In the genomic region with DNA sequence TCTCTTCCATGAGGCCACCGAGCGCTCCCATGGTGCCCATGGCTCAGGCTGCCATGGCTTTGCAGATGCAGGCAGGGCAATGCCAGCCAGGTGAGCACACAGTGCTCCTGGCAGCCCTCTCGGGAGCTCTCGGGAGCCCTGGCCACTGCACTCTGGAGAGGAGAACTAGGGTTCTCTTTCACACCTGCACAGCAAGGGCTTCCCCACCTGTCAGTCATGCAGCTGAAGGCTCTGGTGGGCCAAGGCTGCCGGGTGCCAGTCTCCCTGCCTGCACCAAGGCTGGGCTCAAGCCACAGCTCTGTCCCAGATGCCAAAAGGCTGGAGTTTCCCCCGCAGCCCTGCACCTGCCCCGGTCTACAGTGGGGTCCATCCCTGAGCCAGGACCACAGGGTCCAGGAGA, we compare ENCODE assay signal across 20 cellular contexts. TPM values are rescaled to one million over a fixed set of nuclear protein-coding genes. Genes with fewer than 3 reads are reported as not detected.
DNase-seq lines count a peak whose midpoint lies in the region; ATAC-seq, FAIRE-seq and TF ChIP-seq lines count a peak whose summit lies in the region.
"Had no signal": no experiment of that assay in that cellular context is flagged by ENCODE, and none has a peak within 500 bp of the region (broad histone marks: within the 10 kb centered on the region; RNA-seq: fewer than 3 reads in every experiment).

No MANE protein-coding gene starts in this region.

- no peak for TF ChIP-seq EP300 in H1 (IDR thresholded peaks at IDR 0.05; ENCODE audit: borderline replicate concordance in 1 of 2, low read depth in 2 of 2, low read length in 2 of 2)

- H2BK15ac ChIP-seq in H1 (ENCODE audit: low read length) (no peak overlapping the region), neuronal stem cell (ENCODE audit: low read length) (no peak overlapping the region)

- no peaks in the 10 kb centered on the region for H3K23me2 ChIP-seq in H1 (ENCODE audit: low read depth, low read length)

- H4K8ac ChIP-seq in H1 (ENCODE audit: extremely low read depth, insufficient read depth, low read length) = peak overlapping the region; percentile 68; the same call in 1 of the 2 replicates
- no peak overlapping the region for H4K8ac ChIP-seq in neuronal stem cell (ENCODE audit: low read depth, low read length)

- no peaks in the 10 kb centered on the region; a peak in 1 of 4 replicates for H3K79me2 ChIP-seq in H1 (ENCODE audit: control insufficient read depth in 1 of 2, insufficient read depth in 2 of 2, low read length in 2 of 2)

- H3K4me3 ChIP-seq in H1 (ENCODE audit: extremely low read depth in 1 of 4, insufficient read depth in 2 of 4, low read depth in 3 of 4, low read length in 4 of 4) (no peak overlapping the region), neuronal stem cell (ENCODE audit: low read length in 2 of 2) (no peak overlapping the region)
- H3K4me3 ChIP-seq: GM23338 had no signal

- ATAC-seq in stimulated activated naive CD8-positive, alpha-beta T cell treated with anti-CD3 and anti-CD28 coated beads, Interleukin-15, Interleukin-2, amounts not matched to agents 100 U/mL and 50 U/mL, for 24 hours = peak; percentile 31
- no peak for ATAC-seq in stimulated activated naive CD8-positive, alpha-beta T cell treated with anti-CD3 and anti-CD28 coated beads, Interleukin-15, amount 100 ng/mL, for 72 hours
- no peak for ATAC-seq in activated T-cell treated with anti-CD3 and anti-CD28 coated beads, Interleukin-2, amount 50 U/mL, for 4 hours
- ATAC-seq: HepG2 had no signal

- no peak for FAIRE-seq in H1 (lab: Jason Lieb, UNC)
- FAIRE-seq: A204.1, GM12892, HepG2, HTR-8/SVneo had no signal

- H2BK5ac ChIP-seq in H1 (ENCODE audit: low read depth, low read length) = 0 out of 2 replicates have a peak overlapping the region, but pooled peaks have one; percentile 52
- H2BK5ac ChIP-seq in neuronal stem cell (ENCODE audit: low read length) = no peak overlapping the region

- no peak for TF ChIP-seq CTCF in H1 (IDR thresholded peaks at IDR 0.05; ENCODE audit: control extremely low read depth in 1 of 3, insufficient read depth in 1 of 3, low read depth in 1 of 3, low read length in 3 of 3)

- no peaks in the 10 kb centered on the region for H3K9me3 Mint-ChIP-seq in stimulated activated naive CD8-positive, alpha-beta T cell treated with anti-CD3 and anti-CD28 coated beads, Interleukin-15, amount 100 ng/mL, for 72 hours
- no peaks in the 10 kb centered on the region for H3K9me3 Mint-ChIP-seq in activated T-cell treated with anti-CD3 and anti-CD28 coated beads, Interleukin-2, amount 50 U/mL, for 4 hours
- H3K9me3 Mint-ChIP-seq: CD4-positive, alpha-beta T cell; HFFc6 had no signal

- H3K36me3 ChIP-seq in H1 (ENCODE audit: control insufficient read depth in 2 of 4, insufficient read depth in 4 of 4, low read length in 3 of 4) = peaks cover 0 to 10% (median 3%) of the 10 kb centered on the region in 4 experiments; a peak in 1 of 8 replicates
- peaks cover 14 to 51% of the 10 kb centered on the region in 2 donors for H3K36me3 ChIP-seq in neuronal stem cell (replicated peaks in 1 of 2; ENCODE audit: control insufficient read depth in 2 of 2, insufficient read depth in 2 of 2, low read length in 2 of 2)

- H3K27ac Mint-ChIP-seq in stimulated activated naive CD8-positive, alpha-beta T cell treated with anti-CD3 and anti-CD28 coated beads, Interleukin-15, amount 100 ng/mL, for 72 hours = no peak overlapping the region
- H3K27ac Mint-ChIP-seq: B cell; CD4-positive, alpha-beta T cell; GM23338; HFFc6 had no signal

- H2BK20ac ChIP-seq in H1 (ENCODE audit: low read length) = no peak overlapping the region

- no peak overlapping the region for H4K5ac ChIP-seq in H1 (ENCODE audit: insufficient read length, low read depth, low read length)

- H4K91ac ChIP-seq in H1 (replicated peaks; ENCODE audit: insufficient read length, low read length) (no peak overlapping the region), neuronal stem cell (ENCODE audit: low read depth, low read length, poor library complexity) (no peak overlapping the region)

- H3K4me1 Mint-ChIP-seq in stimulated activated naive CD8-positive, alpha-beta T cell treated with anti-CD3 and anti-CD28 coated beads, Interleukin-15, amount 100 ng/mL, for 72 hours = no peaks in the 10 kb centered on the region
- H3K4me1 Mint-ChIP-seq in activated T-cell treated with anti-CD3 and anti-CD28 coated beads, Interleukin-2, amount 50 U/mL, for 4 hours (ENCODE audit: low read depth) = no peaks in the 10 kb centered on the region

- TF ChIP-seq POLR2A in H1 (IDR thresholded peaks at IDR 0.05; ENCODE audit: control extremely low read depth in 1 of 2, low read depth in 2 of 2, low read length in 2 of 2) = no peak

- H3K4me1 ChIP-seq in H1 (replicated peaks in 1 of 4; ENCODE audit: control insufficient read depth in 3 of 4, insufficient read depth in 4 of 4, low read length in 3 of 4) (peaks cover 0 to 9% (median 3%) of the 10 kb centered on the region in 4 experiments; a peak in 6 of 7 replicates), neuronal stem cell (ENCODE audit: control insufficient read depth in 2 of 2, insufficient read depth in 1 of 2, low read depth in 1 of 2, low read length in 2 of 2) (peaks cover 4 to 14% of the 10 kb centered on the region in 2 donors)

- H3K18ac ChIP-seq in H1 (ENCODE audit: extremely low read depth, low read length) = no peak overlapping the region
- peak overlapping the region; percentile 38 for H3K18ac ChIP-seq in neuronal stem cell (ENCODE audit: low read length)

- no peaks in the 10 kb centered on the region for H3K9me3 ChIP-seq in H1 (ENCODE audit: insufficient read depth in 2 of 2, low read depth in 1 of 2, low read length in 1 of 2)
- peaks cover 0 to 1% of the 10 kb centered on the region in 2 donors for H3K9me3 ChIP-seq in neuronal stem cell (replicated peaks in 1 of 2; ENCODE audit: control insufficient read depth in 2 of 2, insufficient read depth in 1 of 2, low read depth in 1 of 2, low read length in 2 of 2)

- no peak overlapping the region for H2BK120ac ChIP-seq in H1 (replicated peaks; ENCODE audit: low read depth, low read length)
- H2BK120ac ChIP-seq in neuronal stem cell (ENCODE audit: low read depth, low read length) = peak overlapping the region; percentile 47

- no peak overlapping the region for H2AK5ac ChIP-seq in H1 (ENCODE audit: low read depth, low read length)
- no peak overlapping the region for H2AK5ac ChIP-seq in neuronal stem cell (ENCODE audit: low read depth, low read length)

- no peak overlapping the region for H2AFZ ChIP-seq in H1 (ENCODE audit: low read length)
- H2AFZ ChIP-seq in neuronal stem cell (ENCODE audit: low read length) = no peak overlapping the region
- H2AFZ ChIP-seq: GM23338 had no signal

- no peak for DNase-seq in stimulated activated naive CD8-positive, alpha-beta T cell treated with anti-CD3 and anti-CD28 coated beads, Interleukin-15, Interleukin-2, amounts not matched to agents 100 U/mL and 50 U/mL, for 24 hours
- no peak for DNase-seq in stimulated activated naive CD8-positive, alpha-beta T cell treated with anti-CD3 and anti-CD28 coated beads, Interleukin-15, amount 100 ng/mL, for 72 hours
- DNase-seq in H1 (ENCODE audit: low read depth in 1 of 2, low spot score in 2 of 2) (no peak), neuronal stem cell (ENCODE audit: low spot score) (no peak), nucleus accumbens (lab: John Stamatoyannopoulos, UW) (no peak)
- DNase-seq in activated T-cell treated with anti-CD3 and anti-CD28 coated beads, Interleukin-2, amount 50 U/mL, for 4 hours = no peak
- no peak for DNase-seq in stimulated activated CD8-positive, alpha-beta memory T cell treated with anti-CD3 and anti-CD28 coated beads, Interleukin-4, amount 100 ng/mL, for 48 hours
- DNase-seq: Calu3; CD4-positive, alpha-beta T cell; DMS153; DMS79 treated with DMSO at 0.1 percent for 48 hours; GDM1; HCEC 1CT; HFFc6 had no signal

- no peaks in the 10 kb centered on the region for H3K27me3 Mint-ChIP-seq in stimulated activated naive CD8-positive, alpha-beta T cell treated with anti-CD3 and anti-CD28 coated beads, Interleukin-15, amount 100 ng/mL, for 72 hours
- no peaks in the 10 kb centered on the region for H3K27me3 Mint-ChIP-seq in activated T-cell treated with anti-CD3 and anti-CD28 coated beads, Interleukin-2, amount 50 U/mL, for 4 hours (ENCODE audit: low read depth)
- H3K27me3 Mint-ChIP-seq: B cell; CD4-positive, alpha-beta T cell had no signal

- H3K4ac ChIP-seq in H1 (replicated peaks; ENCODE audit: insufficient read length, low read depth, low read length) (no peak overlapping the region), neuronal stem cell (ENCODE audit: low read length) (no peak overlapping the region)

- no peak overlapping the region for H3K4me3 Mint-ChIP-seq in stimulated activated naive CD8-positive, alpha-beta T cell treated with anti-CD3 and anti-CD28 coated beads, Interleukin-15, amount 100 ng/mL, for 72 hours
- H3K4me3 Mint-ChIP-seq in activated T-cell treated with anti-CD3 and anti-CD28 coated beads, Interleukin-2, amount 50 U/mL, for 4 hours = no peak overlapping the region
- H3K4me3 Mint-ChIP-seq: B cell; CD4-positive, alpha-beta T cell; GM23338; HFFc6 had no signal

- H3K36me3 Mint-ChIP-seq in activated T-cell treated with anti-CD3 and anti-CD28 coated beads, Interleukin-2, amount 50 U/mL, for 4 hours (ENCODE audit: insufficient read depth) = peaks cover 8% of the 10 kb centered on the region

- POLR2A ChIA-PET in H1 (lab: Charles Lee; ENCODE audit: partially characterized antibody) = interaction anchor here (1.1 to 1.7 kb wide), 4 partner anchors 23 to 81 kb away, joined by 4 to 7 read pairs (median 6); a partner anchor contains a TSS

- 94% methylated on average over 7 of the region's 7 CpGs; no CpG with 5 or more reads in 1 of the 2 experiments for WGBS in H1 (ENCODE audit: extremely low coverage in 1 of 2, insufficient coverage in 1 of 2, insufficient read length in 1 of 2, insufficient replicate concordance in 2 of 2, low coverage in 1 of 2, low lambda C conversion rate in 2 of 2, missing lambda C conversion rate in 1 of 2), 2 experiments
- WGBS in neuronal stem cell (ENCODE audit: extremely low coverage in 2 of 2, insufficient read length in 2 of 2, insufficient replicate concordance in 1 of 2), 2 donors = no CpG with 5 or more reads among the region's 7 CpGs

- no peaks in the 10 kb centered on the region for H3K27me3 ChIP-seq in H1 (replicated peaks in 1 of 4; ENCODE audit: control insufficient read depth in 3 of 4, extremely low read depth in 1 of 4, insufficient read depth in 3 of 4, low read length in 3 of 4)
- no peaks in the 10 kb centered on the region for H3K27me3 ChIP-seq in neuronal stem cell (ENCODE audit: control insufficient read depth in 3 of 3, insufficient read depth in 3 of 3, low read depth in 1 of 3, low read length in 3 of 3)

- no peak overlapping the region for H3K23ac ChIP-seq in H1 (ENCODE audit: insufficient read length)
- peak overlapping the region; percentile 31 for H3K23ac ChIP-seq in neuronal stem cell (ENCODE audit: low read depth, low read length, poor library complexity)

- CTCF ChIA-PET in H1 (lab: Charles Lee; ENCODE audit: partially characterized antibody) = interaction anchor here (0.8 to 1.6 kb wide), 6 partner anchors 11 to 43 kb away, joined by 3 to 9 read pairs (median 4); no protein-coding TSS in a partner anchor

- H3K56ac ChIP-seq in H1 (replicated peaks; ENCODE audit: insufficient read length, low read depth, low read length) = no peak overlapping the region

- H3K9ac ChIP-seq in H1 (replicated peaks in 1 of 4; ENCODE audit: extremely low read depth in 1 of 4, low read depth in 3 of 4, low read length in 3 of 4) (no peak overlapping the region), neuronal stem cell (ENCODE audit: low read depth, low read length, poor library complexity) (no peak overlapping the region)

- H3K79me1 ChIP-seq in H1 (ENCODE audit: low read depth, low read length) (no peaks in the 10 kb centered on the region; the same call in 1 of the 2 replicates), neuronal stem cell (ENCODE audit: low read depth, low read length) (peaks cover 10% of the 10 kb centered on the region)

- H2BK12ac ChIP-seq in H1 (ENCODE audit: low read depth, low read length) (no peak overlapping the region), neuronal stem cell (ENCODE audit: low read length) (no peak overlapping the region)

- H3K14ac ChIP-seq in H1 (ENCODE audit: insufficient read length) (no peak overlapping the region), neuronal stem cell (ENCODE audit: low read length) (no peak overlapping the region)

- no peak for TF ChIP-seq RAD21 in H1 (IDR thresholded peaks at IDR 0.05 in 1 of 2, conservative IDR thresholded peaks at IDR 0.05 in 1 of 2; ENCODE audit: low read depth in 2 of 2, low read length in 2 of 2)

- H3K27ac ChIP-seq in H1 (ENCODE audit: low read depth, low read length) (no peak overlapping the region), neuronal stem cell (replicated peaks; ENCODE audit: low read length) (no peak overlapping the region)

- peaks cover 1 to 2% of the 10 kb centered on the region in 2 experiments for H4K20me1 ChIP-seq in H1 (replicated peaks in 1 of 2; ENCODE audit: control insufficient read depth in 1 of 2, insufficient read depth in 2 of 2, low read length in 2 of 2)

- H3K4me2 ChIP-seq in H1 (ENCODE audit: insufficient read depth in 1 of 2, low read depth in 2 of 2, low read length in 2 of 2) = no peak overlapping the region
- no peak overlapping the region for H3K4me2 ChIP-seq in neuronal stem cell (ENCODE audit: insufficient read depth, low read length, poor library complexity, severe bottlenecking)
- H3K4me2 ChIP-seq: GM23338 had no signal

RNA-seq across cellular contexts. Expression of a gene that starts 32.6 kb away (rescaled TPM):
- 76.1 and 85.2 TPM in 2 replicates for total RNA-seq in H1 (2021; fragmentation: NEBNext Ultra II Directional; extraction: Animal tissue kit (Norgen Biotek cat#: 25700))
- polyA plus RNA-seq in H1 (2011; rRNA removed) = 89.5 and 101 TPM in 2 replicates
- 97.8 TPM for polyA plus RNA-seq in H1 (2011; cell fraction: cytosol; rRNA removed)
- polyA plus RNA-seq in H1 (2011; cell fraction: nucleus; rRNA removed) = 69.8 TPM
- 103 to 158 TPM (median 150 TPM) in 4 replicates for polyA plus RNA-seq in H1 (2012, experiment 1 of 2)
- 122 TPM for polyA plus RNA-seq in H1 (2012, experiment 2 of 2)
- polyA plus RNA-seq in H1 (2013, experiment 1 of 2) = 52.9 TPM
- polyA plus RNA-seq in H1 (2013, experiment 2 of 2) = 59.3 TPM
- 29.5 and 36.6 TPM in 2 replicates for polyA minus RNA-seq in H1 (2011; rRNA and poly(A)+ RNA removed)
- 29.8 TPM for polyA minus RNA-seq in H1 (2011; cell fraction: cytosol; rRNA and poly(A)+ RNA removed)
- 20.8 TPM for polyA minus RNA-seq in H1 (2011; cell fraction: nucleus; rRNA and poly(A)+ RNA removed)
- 46.7 TPM for polyA plus RNA-seq in neuronal stem cell (2013, experiment 1 of 2)
- polyA plus RNA-seq in neuronal stem cell (2013, experiment 2 of 2) = 46.4 TPM
- 100 to 1,000 TPM in 1 of 3 donors, 10 to 100 TPM in 2; 83.7 to 105 (median 96.8) TPM for total RNA-seq in activated T-cell treated with anti-CD3 and anti-CD28 coated beads, Interleukin-2, amount 50 U/mL, for 4 hours

RNA-seq across cellular contexts. Expression of a gene that starts 32.7 kb away (rescaled TPM):
- total RNA-seq in H1 (2021; fragmentation: NEBNext Ultra II Directional; extraction: Animal tissue kit (Norgen Biotek cat#: 25700)) = 38.6 and 38.7 TPM in 2 replicates
- polyA plus RNA-seq in H1 (2011; rRNA removed) = 17.2 and 19.0 TPM in 2 replicates
- 26.2 TPM for polyA plus RNA-seq in H1 (2011; cell fraction: cytosol; rRNA removed)
- 20.0 TPM for polyA plus RNA-seq in H1 (2011; cell fraction: nucleus; rRNA removed)
- polyA plus RNA-seq in H1 (2012, experiment 1 of 2) = 36.9 to 43.2 TPM (median 37.8 TPM) in 4 replicates
- 19.2 TPM for polyA plus RNA-seq in H1 (2012, experiment 2 of 2)
- polyA plus RNA-seq in H1 (2013, experiment 1 of 2) = 28.5 TPM
- polyA plus RNA-seq in H1 (2013, experiment 2 of 2) = 29.2 TPM
- 26.9 and 29.8 TPM in 2 replicates for polyA minus RNA-seq in H1 (2011; rRNA and poly(A)+ RNA removed)
- 13.9 TPM for polyA minus RNA-seq in H1 (2011; cell fraction: cytosol; rRNA and poly(A)+ RNA removed)
- polyA minus RNA-seq in H1 (2011; cell fraction: nucleus; rRNA and poly(A)+ RNA removed) = 13.0 TPM
- polyA plus RNA-seq in neuronal stem cell (2013, experiment 1 of 2) = 21.4 TPM
- polyA plus RNA-seq in neuronal stem cell (2013, experiment 2 of 2) = 21.4 TPM
- 10 to 100 TPM; 49.9 to 56.5 (median 51.2) TPM for total RNA-seq in activated T-cell treated with anti-CD3 and anti-CD28 coated beads, Interleukin-2, amount 50 U/mL, for 4 hours

RNA-seq across cellular contexts. Expression of a gene that starts 39.6 kb away (rescaled TPM):
- 46.2 and 49.5 TPM in 2 replicates for total RNA-seq in H1 (2021; fragmentation: NEBNext Ultra II Directional; extraction: Animal tissue kit (Norgen Biotek cat#: 25700))
- 69.2 and 70.8 TPM in 2 replicates for polyA plus RNA-seq in H1 (2011; rRNA removed)
- polyA plus RNA-seq in H1 (2011; cell fraction: cytosol; rRNA removed) = 43.8 TPM
- polyA plus RNA-seq in H1 (2011; cell fraction: nucleus; rRNA removed) = 87.4 TPM
- polyA plus RNA-seq in H1 (2012, experiment 1 of 2) = 24.9 to 55.7 TPM (median 48.9 TPM) in 4 replicates
- polyA plus RNA-seq in H1 (2012, experiment 2 of 2) = 15.1 TPM
- 13.0 TPM for polyA plus RNA-seq in H1 (2013, experiment 1 of 2)
- polyA plus RNA-seq in H1 (2013, experiment 2 of 2) = 12.5 TPM
- 76.9 and 104 TPM in 2 replicates for polyA minus RNA-seq in H1 (2011; rRNA and poly(A)+ RNA removed)
- polyA minus RNA-seq in H1 (2011; cell fraction: cytosol; rRNA and poly(A)+ RNA removed) = 27.6 TPM
- 30.4 TPM for polyA minus RNA-seq in H1 (2011; cell fraction: nucleus; rRNA and poly(A)+ RNA removed)
- 10.4 TPM for polyA plus RNA-seq in neuronal stem cell (2013, experiment 1 of 2)
- 12.5 TPM for polyA plus RNA-seq in neuronal stem cell (2013, experiment 2 of 2)
- total RNA-seq in activated T-cell treated with anti-CD3 and anti-CD28 coated beads, Interleukin-2, amount 50 U/mL, for 4 hours = 10 to 100 TPM; 51.9 to 54.0 (median 53.9) TPM

RNA-seq across cellular contexts. Expression of a gene that starts 41.9 kb away (rescaled TPM):
- 38.8 and 40.4 TPM in 2 replicates for total RNA-seq in H1 (2021; fragmentation: NEBNext Ultra II Directional; extraction: Animal tissue kit (Norgen Biotek cat#: 25700))
- 44.6 and 61.5 TPM in 2 replicates for polyA plus RNA-seq in H1 (2011; rRNA removed)
- 39.0 TPM for polyA plus RNA-seq in H1 (2011; cell fraction: cytosol; rRNA removed)
- 51.0 TPM for polyA plus RNA-seq in H1 (2011; cell fraction: nucleus; rRNA removed)
- polyA plus RNA-seq in H1 (2012, experiment 1 of 2) = 21.3 to 37.3 TPM (median 33.3 TPM) in 4 replicates
- 26.7 TPM for polyA plus RNA-seq in H1 (2012, experiment 2 of 2)
- 17.3 TPM for polyA plus RNA-seq in H1 (2013, experiment 1 of 2)
- polyA plus RNA-seq in H1 (2013, experiment 2 of 2) = 16.6 TPM
- 21.0 and 24.8 TPM in 2 replicates for polyA minus RNA-seq in H1 (2011; rRNA and poly(A)+ RNA removed)
- 34.5 TPM for polyA minus RNA-seq in H1 (2011; cell fraction: cytosol; rRNA and poly(A)+ RNA removed)
- polyA minus RNA-seq in H1 (2011; cell fraction: nucleus; rRNA and poly(A)+ RNA removed) = 27.3 TPM
- polyA plus RNA-seq in neuronal stem cell (2013, experiment 1 of 2) = 20.0 TPM
- 18.9 TPM for polyA plus RNA-seq in neuronal stem cell (2013, experiment 2 of 2)
- total RNA-seq in activated T-cell treated with anti-CD3 and anti-CD28 coated beads, Interleukin-2, amount 50 U/mL, for 4 hours = 10 to 100 TPM; 55.8 to 59.4 (median 57.9) TPM
